In the genomic region with DNA sequence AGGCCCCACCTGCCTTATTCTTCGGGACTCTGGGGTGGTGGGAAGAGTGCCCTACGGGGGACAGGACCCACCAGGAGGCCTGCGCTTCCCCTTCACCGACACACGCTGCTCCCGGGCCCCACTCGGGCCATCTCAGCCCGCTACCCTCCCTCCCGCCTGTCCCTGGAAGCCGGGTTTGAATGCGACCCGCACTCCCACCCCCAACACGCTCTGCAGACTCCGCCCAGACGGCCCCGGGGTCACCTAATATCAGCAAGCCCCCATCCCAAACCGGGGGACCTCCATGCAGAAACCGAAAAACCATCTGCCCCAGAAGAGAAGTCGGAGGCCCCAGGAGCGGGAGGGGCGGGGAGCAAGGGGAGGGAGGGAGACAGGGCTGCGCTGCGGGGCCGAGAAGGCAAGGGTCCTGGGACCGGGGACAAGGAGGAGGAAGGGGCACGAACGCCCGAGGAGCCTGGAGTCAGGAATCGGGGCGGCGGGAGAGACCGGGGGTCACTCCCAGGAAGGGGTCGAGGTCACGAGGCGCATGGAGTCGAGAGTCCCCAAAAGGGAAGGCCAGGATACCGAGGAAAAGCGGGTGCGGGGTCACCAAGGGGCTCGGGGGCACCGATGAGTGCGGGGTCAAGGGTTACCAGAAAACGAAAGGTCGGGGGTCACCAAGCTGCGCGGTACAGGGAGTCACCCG, we compare ENCODE assay signal across 8 cellular contexts. TPM values are rescaled to one million over a fixed set of nuclear protein-coding genes. Genes with fewer than 3 reads are reported as not detected.
DNase-seq lines count a peak whose midpoint lies in the region; ATAC-seq and TF ChIP-seq lines count a peak whose summit lies in the region.

No MANE protein-coding gene starts in this region.

- H3K36me3 Mint-ChIP-seq in activated CD4-positive, alpha-beta T cell treated with anti-CD3 and anti-CD28 coated beads, Interleukin-2, amount 10 ng/mL, durations not matched to agents 24 days and 14 days (ENCODE audit: low read depth), result peaks cover 13% of the 10 kb centered on the region
- peaks cover 17% of the 10 kb centered on the region for H3K36me3 Mint-ChIP-seq in activated T-cell treated with anti-CD3 and anti-CD28 coated beads, Interleukin-2, amount 50 U/mL, for 24 hours (ENCODE audit: low read depth)
- peaks cover 9% of the 10 kb centered on the region for H3K36me3 Mint-ChIP-seq in glutamatergic neuron (ENCODE audit: unreplicated experiment)

- no peaks in the 10 kb centered on the region for H3K9me3 Mint-ChIP-seq in activated CD4-positive, alpha-beta T cell treated with anti-CD3 and anti-CD28 coated beads, Interleukin-2, amount 10 ng/mL, durations not matched to agents 24 days and 14 days
- no peaks in the 10 kb centered on the region for H3K9me3 Mint-ChIP-seq in activated T-cell treated with anti-CD3 and anti-CD28 coated beads, Interleukin-2, amount 50 U/mL, for 24 hours
- H3K9me3 Mint-ChIP-seq in glutamatergic neuron (ENCODE audit: unreplicated experiment), result peaks cover 19% of the 10 kb centered on the region

- peak; percentile 2 to 29 (median 20) for ATAC-seq in psoas muscle

- TF ChIP-seq CTCF in glutamatergic neuron (IDR thresholded peaks at IDR 0.05; ENCODE audit: partially characterized antibody, unreplicated experiment), result no peak
- no peak for TF ChIP-seq CTCF in psoas muscle (IDR thresholded peaks at IDR 0.05)

- H3K4me3 Mint-ChIP-seq in activated CD4-positive, alpha-beta T cell treated with anti-CD3 and anti-CD28 coated beads, Interleukin-2, amount 10 ng/mL, durations not matched to agents 24 days and 14 days, result peak overlapping the region; percentile 94
- H3K4me3 Mint-ChIP-seq in activated T-cell treated with anti-CD3 and anti-CD28 coated beads, Interleukin-2, amount 50 U/mL, for 24 hours, result peak overlapping the region; percentile 88
- peak overlapping the region; percentile 90 for H3K4me3 Mint-ChIP-seq in glutamatergic neuron (ENCODE audit: unreplicated experiment)

- peak overlapping the region; percentile 91 for H3K27ac Mint-ChIP-seq in activated CD4-positive, alpha-beta T cell treated with anti-CD3 and anti-CD28 coated beads, Interleukin-2, amount 10 ng/mL, durations not matched to agents 24 days and 14 days
- H3K27ac Mint-ChIP-seq in activated T-cell treated with anti-CD3 and anti-CD28 coated beads, Interleukin-2, amount 50 U/mL, for 24 hours, result peak overlapping the region; percentile 97
- H3K27ac Mint-ChIP-seq in glutamatergic neuron (ENCODE audit: unreplicated experiment), result peak overlapping the region; percentile 98

- no peaks in the 10 kb centered on the region for H3K36me3 ChIP-seq in psoas muscle (ENCODE audit: insufficient read depth in 1 of 2, low read depth in 1 of 2)

- H3K27ac ChIP-seq in psoas muscle, result peak overlapping the region; percentile 92

- peaks cover 0 to 7% (median 2%) of the 10 kb centered on the region in 3 donors for H3K27me3 ChIP-seq in psoas muscle (ENCODE audit: insufficient read depth in 3 of 3, low read length in 2 of 3)

- peaks cover 27% of the 10 kb centered on the region for H3K4me1 ChIP-seq in psoas muscle

- no peaks in the 10 kb centered on the region for H3K9me3 ChIP-seq in psoas muscle

- peak overlapping the region; percentile 87 for H3K4me3 ChIP-seq in psoas muscle

- peaks cover 24% of the 10 kb centered on the region for H3K4me1 Mint-ChIP-seq in activated CD4-positive, alpha-beta T cell treated with anti-CD3 and anti-CD28 coated beads, Interleukin-2, amount 10 ng/mL, durations not matched to agents 24 days and 14 days
- peaks cover 41% of the 10 kb centered on the region for H3K4me1 Mint-ChIP-seq in activated T-cell treated with anti-CD3 and anti-CD28 coated beads, Interleukin-2, amount 50 U/mL, for 24 hours (ENCODE audit: low read depth)
- peaks cover 17% of the 10 kb centered on the region for H3K4me1 Mint-ChIP-seq in glutamatergic neuron (ENCODE audit: low read depth, unreplicated experiment)

- intact Hi-C loops in activated CD4-positive, alpha-beta T cell treated with anti-CD3 and anti-CD28 coated beads, Interleukin-2, amount 10 ng/mL, durations not matched to agents 24 days and 14 days (cut with micrococcal nuclease), result loop anchor here (5.0 kb wide), 1 partner anchor 41 kb away; no protein-coding TSS in a partner anchor
- intact Hi-C loops in psoas muscle (cut with DNase I), result loop anchor here in 1 of 2 donors (5.0 kb wide), 1 partner anchor 41 kb away; no protein-coding TSS in a partner anchor

- H3K27me3 Mint-ChIP-seq in activated CD4-positive, alpha-beta T cell treated with anti-CD3 and anti-CD28 coated beads, Interleukin-2, amount 10 ng/mL, durations not matched to agents 24 days and 14 days, result no peaks in the 10 kb centered on the region
- H3K27me3 Mint-ChIP-seq in activated T-cell treated with anti-CD3 and anti-CD28 coated beads, Interleukin-2, amount 50 U/mL, for 24 hours, result no peaks in the 10 kb centered on the region
- H3K27me3 Mint-ChIP-seq in glutamatergic neuron (ENCODE audit: unreplicated experiment), result peaks cover 12% of the 10 kb centered on the region

- peak; percentile 78 for DNase-seq in activated CD4-positive, alpha-beta T cell treated with anti-CD3 and anti-CD28 coated beads, Interleukin-2, amount 10 ng/mL, durations not matched to agents 24 days and 14 days
- no peak for DNase-seq in activated CD4-positive, alpha-beta T cell treated with anti-CD3 and anti-CD28 coated beads, Interleukin-2, amount 50 U/mL, for 1 hour
- DNase-seq in activated T-cell treated with anti-CD3 and anti-CD28 coated beads, Interleukin-2, amount 50 U/mL, for 24 hours, result peak; percentile 53
- DNase-seq in glutamatergic neuron (no peak), psoas muscle (peak; percentile 46 to 69), NCI-H526 treated with DMSO at 0.1 percent for 48 hours (lab: John Stamatoyannopoulos, UW) (no peak), T1000 (lab: John Stamatoyannopoulos, UW) (no peak), HPDE6-E6E7 (ENCODE audit: extremely low spot score) (no peak)

- WGBS in psoas muscle, 3 donors, result 2 to 5% (median 2%) methylated on average over 46 to 47 of the region's 47 CpGs

RNA-seq across cellular contexts. Expression of a gene that starts 0.8 kb away (rescaled TPM):
- total RNA-seq in activated CD4-positive, alpha-beta T cell treated with anti-CD3 and anti-CD28 coated beads, Interleukin-2, amount 10 ng/mL, durations not matched to agents 24 days and 14 days, result 97.1 and 98.9 TPM in 2 replicates
- total RNA-seq in glutamatergic neuron (ENCODE audit: unreplicated experiment) (65.5 TPM), psoas muscle (100 to 1,000 TPM in 1 of 4 donors, 10 to 100 TPM in 3; 20.9 to 138 (median 76.9) TPM)
- polyA plus RNA-seq in psoas muscle, result 10 to 100 TPM; 18.5 to 47.2 (median 20.2) TPM

RNA-seq across cellular contexts. Expression of a gene that starts 32.3 kb away (rescaled TPM):
- 70.3 and 70.9 TPM in 2 replicates for total RNA-seq in activated CD4-positive, alpha-beta T cell treated with anti-CD3 and anti-CD28 coated beads, Interleukin-2, amount 10 ng/mL, durations not matched to agents 24 days and 14 days
- total RNA-seq in glutamatergic neuron (ENCODE audit: unreplicated experiment) (48.2 TPM), psoas muscle (10 to 100 TPM; 83.5 to 95.0 (median 88.3) TPM)
- 100 to 1,000 TPM in 1 of 3 donors, 10 to 100 TPM in 2; 64.9 to 133 (median 83.4) TPM for polyA plus RNA-seq in psoas muscle

Comparison
In these comparisons a context has a peak if more than half of its experiments do, and no peak if none do; other contexts are left out.
1. DNase-seq: peak in activated CD4-positive, alpha-beta T cell treated with anti-CD3 and anti-CD28 coated beads, Interleukin-2, amount 10 ng/mL, durations not matched to agents 24 days and 14 days (single experiment), activated T-cell treated with anti-CD3 and anti-CD28 coated beads, Interleukin-2, amount 50 U/mL, for 24 hours (single experiment) and psoas muscle (2 of 2); none in activated CD4-positive, alpha-beta T cell treated with anti-CD3 and anti-CD28 coated beads, Interleukin-2, amount 50 U/mL, for 1 hour (single experiment), glutamatergic neuron (single experiment), NCI-H526 treated with DMSO at 0.1 percent for 48 hours (single experiment), T1000 (single experiment) and HPDE6-E6E7 (single experiment).
2. Peak in every context shown above with its lines, with median percentiles within 50 percentile points of each other: H3K27ac Mint-ChIP-seq and H3K4me3 Mint-ChIP-seq.